24 cellular contexts compared by ENCODE assay signal in the genomic region with DNA sequence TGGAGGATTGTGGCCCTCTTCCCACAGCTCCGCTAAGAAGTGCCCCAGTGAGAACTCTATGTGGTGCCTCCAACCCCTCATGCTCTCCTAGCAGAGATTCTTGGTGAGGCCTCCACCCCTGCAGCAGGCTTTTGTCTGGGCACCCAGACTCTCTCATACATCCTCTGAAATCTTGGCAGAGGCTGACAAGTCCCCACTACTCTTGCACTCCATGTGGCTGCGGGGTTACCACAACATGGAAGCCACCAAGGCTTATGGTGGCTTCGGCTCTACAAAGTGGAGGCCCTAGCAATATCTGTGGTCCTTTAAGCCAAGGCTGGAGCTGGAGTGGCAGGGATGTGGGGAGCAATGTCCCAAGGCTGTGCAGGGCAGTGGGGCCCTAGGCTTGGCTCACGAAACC.
A peak's percentile ranks its signal among the peaks of the same experiment; 100 is the strongest.
DNase-seq lines count a peak whose midpoint lies in the region; ATAC-seq and TF ChIP-seq lines count a peak whose summit lies in the region.
"Had no signal": no experiment of that assay in that cellular context is flagged by ENCODE, and none has a peak within 500 bp of the region (broad histone marks: within the 10 kb centered on the region; RNA-seq: fewer than 3 reads in every experiment).

No MANE protein-coding gene starts in this region.

- no peaks in the 10 kb centered on the region for H3K27me3 ChIP-seq in upper lobe of right lung
- H3K27me3 ChIP-seq: BE2C, BLaER1 had no signal

- no peaks in the 10 kb centered on the region for H3K9me3 ChIP-seq in upper lobe of right lung
- H3K9me3 ChIP-seq: BE2C, BLaER1 had no signal

- no peak for DNase-seq in stimulated activated naive CD8-positive, alpha-beta T cell treated with anti-CD3 and anti-CD28 coated beads, Interleukin-15, amount 100 ng/mL, for 72 hours
- DNase-seq in stimulated activated naive CD8-positive, alpha-beta T cell treated with anti-CD3 and anti-CD28 coated beads, Interleukin-15, Interleukin-2, amounts not matched to agents 100 U/mL and 50 U/mL, for 24 hours, result no peak
- no peak for DNase-seq in stimulated activated effector memory CD8-positive, alpha-beta T cell treated with anti-CD3 and anti-CD28 coated beads, Interleukin-12 subunit alpha, Interleukin-12 subunit beta, amount 100 ng/mL, for 72 hours (ENCODE audit: low spot score in 2 of 2)
- DNase-seq in upper lobe of right lung, result no peak
- DNase-seq in activated T-cell treated with anti-CD3 and anti-CD28 coated beads, Interleukin-2, amount 50 U/mL, for 4 hours, result no peak
- DNase-seq: 8988T; ACHN; BE2C; C1 segment of cervical spinal cord; CD4-positive, alpha-beta memory T cell; CD4-positive, CD25-positive, alpha-beta regulatory T cell; CD8-positive, alpha-beta memory T cell; COR-L47; DMS 273 treated with DMSO at 0.1 percent for 48 hours; DMS153; DMS53; DMS79; DND-41; EL; GDM1 had no signal

- TF ChIP-seq CTCF in upper lobe of right lung (IDR thresholded peaks at IDR 0.05), result no peak

- no peaks in the 10 kb centered on the region for H3K4me1 ChIP-seq in upper lobe of right lung
- H3K4me1 ChIP-seq: BE2C, BLaER1 had no signal

- H3K36me3 ChIP-seq in upper lobe of right lung, result no peaks in the 10 kb centered on the region
- H3K36me3 ChIP-seq: BE2C, BLaER1 had no signal

- H3K27me3 Mint-ChIP-seq in stimulated activated naive CD8-positive, alpha-beta T cell treated with anti-CD3 and anti-CD28 coated beads, Interleukin-15, amount 100 ng/mL, for 72 hours, result no peaks in the 10 kb centered on the region
- no peaks in the 10 kb centered on the region for H3K27me3 Mint-ChIP-seq in activated T-cell treated with anti-CD3 and anti-CD28 coated beads, Interleukin-2, amount 50 U/mL, for 4 hours (ENCODE audit: low read depth)
- H3K27me3 Mint-ChIP-seq: CD4-positive, alpha-beta memory T cell; CD4-positive, CD25-positive, alpha-beta regulatory T cell; CD8-positive, alpha-beta memory T cell had no signal

- H3K4me1 Mint-ChIP-seq in stimulated activated naive CD8-positive, alpha-beta T cell treated with anti-CD3 and anti-CD28 coated beads, Interleukin-15, amount 100 ng/mL, for 72 hours, result no peaks in the 10 kb centered on the region
- no peaks in the 10 kb centered on the region for H3K4me1 Mint-ChIP-seq in stimulated activated effector memory CD8-positive, alpha-beta T cell treated with anti-CD3 and anti-CD28 coated beads, Interleukin-12 subunit alpha, Interleukin-12 subunit beta, amount 100 ng/mL, for 72 hours
- no peaks in the 10 kb centered on the region for H3K4me1 Mint-ChIP-seq in activated T-cell treated with anti-CD3 and anti-CD28 coated beads, Interleukin-2, amount 50 U/mL, for 4 hours (ENCODE audit: low read depth)
- H3K4me1 Mint-ChIP-seq: CD14-positive monocyte; CD4-positive, alpha-beta memory T cell; CD4-positive, CD25-positive, alpha-beta regulatory T cell; CD8-positive, alpha-beta memory T cell had no signal

- no peaks in the 10 kb centered on the region for H3K9me3 Mint-ChIP-seq in stimulated activated naive CD8-positive, alpha-beta T cell treated with anti-CD3 and anti-CD28 coated beads, Interleukin-15, amount 100 ng/mL, for 72 hours
- H3K9me3 Mint-ChIP-seq in stimulated activated effector memory CD8-positive, alpha-beta T cell treated with anti-CD3 and anti-CD28 coated beads, Interleukin-12 subunit alpha, Interleukin-12 subunit beta, amount 100 ng/mL, for 72 hours, result peaks cover 4% of the 10 kb centered on the region
- peaks cover 5% of the 10 kb centered on the region for H3K9me3 Mint-ChIP-seq in activated T-cell treated with anti-CD3 and anti-CD28 coated beads, Interleukin-2, amount 50 U/mL, for 4 hours

- intact Hi-C loops in upper lobe of right lung (cut with DNase I), result no loop called here

- peak; percentile 15 for ATAC-seq in stimulated activated naive CD8-positive, alpha-beta T cell treated with anti-CD3 and anti-CD28 coated beads, Interleukin-15, amount 100 ng/mL, for 72 hours
- no peak for ATAC-seq in stimulated activated naive CD8-positive, alpha-beta T cell treated with anti-CD3 and anti-CD28 coated beads, Interleukin-15, Interleukin-2, amounts not matched to agents 100 U/mL and 50 U/mL, for 24 hours
- ATAC-seq in stimulated activated effector memory CD8-positive, alpha-beta T cell treated with anti-CD3 and anti-CD28 coated beads, Interleukin-12 subunit alpha, Interleukin-12 subunit beta, amount 100 ng/mL, for 72 hours, result peak; percentile 26
- ATAC-seq in upper lobe of right lung, result peak; percentile 32
- no peak for ATAC-seq in activated T-cell treated with anti-CD3 and anti-CD28 coated beads, Interleukin-2, amount 50 U/mL, for 4 hours
- ATAC-seq in HG03432 (IDR thresholded peaks at IDR 0.05; ENCODE audit: unreplicated experiment), result no peak
- ATAC-seq: GM12878 had no signal

- H3K4me3 ChIP-seq in upper lobe of right lung, result no peak overlapping the region
- H3K4me3 ChIP-seq: BLaER1, GM12878 had no signal

- H3K27ac ChIP-seq in upper lobe of right lung, result no peak overlapping the region
- H3K27ac ChIP-seq: BLaER1 had no signal

- H3K36me3 Mint-ChIP-seq in stimulated activated effector memory CD8-positive, alpha-beta T cell treated with anti-CD3 and anti-CD28 coated beads, Interleukin-12 subunit alpha, Interleukin-12 subunit beta, amount 100 ng/mL, for 72 hours, result no peaks in the 10 kb centered on the region
- no peaks in the 10 kb centered on the region for H3K36me3 Mint-ChIP-seq in activated T-cell treated with anti-CD3 and anti-CD28 coated beads, Interleukin-2, amount 50 U/mL, for 4 hours (ENCODE audit: insufficient read depth)
- H3K36me3 Mint-ChIP-seq: CD14-positive monocyte; CD4-positive, alpha-beta memory T cell; CD4-positive, CD25-positive, alpha-beta regulatory T cell; CD8-positive, alpha-beta memory T cell had no signal

- no peak overlapping the region for H3K4me3 Mint-ChIP-seq in stimulated activated naive CD8-positive, alpha-beta T cell treated with anti-CD3 and anti-CD28 coated beads, Interleukin-15, amount 100 ng/mL, for 72 hours
- no peak overlapping the region for H3K4me3 Mint-ChIP-seq in stimulated activated effector memory CD8-positive, alpha-beta T cell treated with anti-CD3 and anti-CD28 coated beads, Interleukin-12 subunit alpha, Interleukin-12 subunit beta, amount 100 ng/mL, for 72 hours
- no peak overlapping the region for H3K4me3 Mint-ChIP-seq in activated T-cell treated with anti-CD3 and anti-CD28 coated beads, Interleukin-2, amount 50 U/mL, for 4 hours
- H3K4me3 Mint-ChIP-seq: CD14-positive monocyte; CD4-positive, alpha-beta memory T cell; CD4-positive, CD25-positive, alpha-beta regulatory T cell; CD8-positive, alpha-beta memory T cell had no signal

- no peak overlapping the region for H3K27ac Mint-ChIP-seq in stimulated activated naive CD8-positive, alpha-beta T cell treated with anti-CD3 and anti-CD28 coated beads, Interleukin-15, amount 100 ng/mL, for 72 hours
- H3K27ac Mint-ChIP-seq in stimulated activated effector memory CD8-positive, alpha-beta T cell treated with anti-CD3 and anti-CD28 coated beads, Interleukin-12 subunit alpha, Interleukin-12 subunit beta, amount 100 ng/mL, for 72 hours, result no peak overlapping the region
- H3K27ac Mint-ChIP-seq: CD14-positive monocyte; CD4-positive, alpha-beta memory T cell; CD4-positive, CD25-positive, alpha-beta regulatory T cell; CD8-positive, alpha-beta memory T cell had no signal

Comparison
In these comparisons a context has a peak if more than half of its experiments do, and no peak if none do; other contexts are left out.
1. ATAC-seq: peak in stimulated activated naive CD8-positive, alpha-beta T cell treated with anti-CD3 and anti-CD28 coated beads, Interleukin-15, amount 100 ng/mL, for 72 hours (single experiment), stimulated activated effector memory CD8-positive, alpha-beta T cell treated with anti-CD3 and anti-CD28 coated beads, Interleukin-12 subunit alpha, Interleukin-12 subunit beta, amount 100 ng/mL, for 72 hours (single experiment) and upper lobe of right lung (single experiment); none in stimulated activated naive CD8-positive, alpha-beta T cell treated with anti-CD3 and anti-CD28 coated beads, Interleukin-15, Interleukin-2, amounts not matched to agents 100 U/mL and 50 U/mL, for 24 hours (single experiment), activated T-cell treated with anti-CD3 and anti-CD28 coated beads, Interleukin-2, amount 50 U/mL, for 4 hours (0 of 2) and HG03432 (single experiment).